11 cellular contexts compared by ENCODE assay signal in genomic region chr3:52310861-52311566, GRCh38. TPM values are rescaled to one million over a fixed set of nuclear protein-coding genes. Genes with fewer than 3 reads are reported as not detected.
A peak's percentile ranks its signal among the peaks of the same experiment; 100 is the strongest.
DNase-seq lines count a peak whose midpoint lies in the region; ATAC-seq and TF ChIP-seq lines count a peak whose summit lies in the region.
"Had no signal": no experiment of that assay in that cellular context is flagged by ENCODE, and none has a peak within 500 bp of the region (broad histone marks: within the 10 kb centered on the region; RNA-seq: fewer than 3 reads in every experiment).

No MANE protein-coding gene starts in this region.

- peaks cover 12% of the 10 kb centered on the region for H3K4me1 ChIP-seq in IMR-90 (ENCODE audit: control insufficient read depth, insufficient read depth, low read length)
- peaks cover 12% of the 10 kb centered on the region for H3K4me1 ChIP-seq in smooth muscle cell (ENCODE audit: low read depth)

- H4K91ac ChIP-seq in IMR-90 (ENCODE audit: insufficient read depth, low read depth, low read length) = no peak overlapping the region

- H2BK5ac ChIP-seq in IMR-90 (ENCODE audit: low read depth, low read length, poor library complexity, severe bottlenecking) = no peak overlapping the region

- peaks cover 3% of the 10 kb centered on the region; the same call in 1 of the 2 replicates for H3K36me3 ChIP-seq in IMR-90 (ENCODE audit: control insufficient read depth, insufficient read depth, low read length)
- H3K36me3 ChIP-seq in smooth muscle cell (ENCODE audit: low read depth) = no peaks in the 10 kb centered on the region
- H3K36me3 ChIP-seq: cardiac muscle cell had no signal

- H3K4me3 ChIP-seq in IMR-90 (ENCODE audit: insufficient read depth, low read depth, low read length) (no peak overlapping the region), astrocyte of the spinal cord (ENCODE audit: low read depth, low read length) (no peak overlapping the region), smooth muscle cell (no peak overlapping the region)
- H3K4me3 ChIP-seq: cardiac muscle cell, lung had no signal

- CTCF ChIA-PET in IMR-90 (lab: Yijun Ruan, JAX) = no interaction called here

- H3K14ac ChIP-seq in IMR-90 (replicated peaks; ENCODE audit: low read depth, low read length) = no peak overlapping the region

- no peak overlapping the region for H3K4ac ChIP-seq in IMR-90 (ENCODE audit: low read depth, low read length)

- H3K27me3 ChIP-seq in IMR-90 (ENCODE audit: control insufficient read depth, insufficient read depth, low read length) (no peaks in the 10 kb centered on the region), smooth muscle cell (ENCODE audit: low read depth) (no peaks in the 10 kb centered on the region)
- H3K27me3 ChIP-seq: cardiac muscle cell had no signal

- POLR2A ChIA-PET in IMR-90 (lab: Charles Lee; ENCODE audit: unreplicated experiment) = no interaction called here

- TF ChIP-seq POLR2A in IMR-90 (IDR thresholded peaks at IDR 0.05; ENCODE audit: low read depth, low read length) = no peak

- H4K8ac ChIP-seq in IMR-90 (ENCODE audit: low read depth in 2 of 2, low read length in 2 of 2) = no peak overlapping the region

- H3K4me2 ChIP-seq in IMR-90 (ENCODE audit: low read depth, low read length) (no peak overlapping the region), smooth muscle cell (no peak overlapping the region)

- no peak overlapping the region for H4K5ac ChIP-seq in IMR-90 (ENCODE audit: low read depth, low read length)

- H2BK15ac ChIP-seq in IMR-90 (ENCODE audit: low read depth, low read length) = no peak overlapping the region

- H2BK20ac ChIP-seq in IMR-90 (ENCODE audit: low read depth, low read length) = no peak overlapping the region

- 13% methylated on average over 2 of the region's 9 CpGs; no CpG with 5 or more reads in 1 of the 2 experiments for WGBS in IMR-90 (ENCODE audit: extremely low coverage in 2 of 2, insufficient read length in 1 of 2), 2 experiments
- 94% methylated on average over 9 of the region's 9 CpGs for WGBS in smooth muscle cell (ENCODE audit: low lambda C conversion rate)

- H4K20me1 ChIP-seq in IMR-90 (ENCODE audit: insufficient read depth, low read length) = no peaks in the 10 kb centered on the region; the same call in none of the 2 replicates
- H4K20me1 ChIP-seq in smooth muscle cell (ENCODE audit: low read depth) = no peaks in the 10 kb centered on the region

- dilution Hi-C loops in IMR-90 (cut with HindIII; ENCODE audit: low sequenced_read_pairs, unreplicated experiment) = no loop called here

- H2AFZ ChIP-seq in IMR-90 (replicated peaks; ENCODE audit: low read length, poor library complexity) = no peak overlapping the region
- H2AFZ ChIP-seq in smooth muscle cell (ENCODE audit: low read depth) = no peak overlapping the region

- no peak overlapping the region for H3K23ac ChIP-seq in IMR-90 (ENCODE audit: low read depth, low read length)

- no peaks in the 10 kb centered on the region for H3K9me3 ChIP-seq in IMR-90 (ENCODE audit: control insufficient read depth, insufficient read depth, low read length)
- no peaks in the 10 kb centered on the region for H3K9me3 ChIP-seq in smooth muscle cell (replicated peaks; ENCODE audit: low read depth)

- peaks cover 7% of the 10 kb centered on the region for H3K9me1 ChIP-seq in IMR-90 (ENCODE audit: insufficient read depth, low read length)

- H3K9ac ChIP-seq in IMR-90 (ENCODE audit: low read depth, low read length) (no peak overlapping the region), smooth muscle cell (ENCODE audit: low read depth) (no peak overlapping the region)

- in situ Hi-C loops in IMR-90 (cut with MboI; ENCODE audit: low sequenced_read_pairs) (no loop called here), astrocyte of the spinal cord (cut with HindIII; ENCODE audit: low sequenced_read_pairs) (no loop called here)

- no TSS peak for BruUV-seq in IMR-90 (replicated peaks; lab: Mats Ljungman, UMichigan)

- DNase-seq in activated CD4-positive, CD25-positive, alpha-beta regulatory T cell (lab: John Stamatoyannopoulos, UW) = no peak
- DNase-seq in IMR-90 (peak; percentile 12), astrocyte of the spinal cord (ENCODE audit: low read depth, low spot score) (peak; percentile 18), LoVo (ENCODE audit: low spot score) (no peak), NCI-H187 (lab: John Stamatoyannopoulos, UW) (no peak), smooth muscle cell (lab: John Stamatoyannopoulos, UW; ENCODE audit: unreplicated experiment) (no peak)
- DNase-seq in stimulated activated CD8-positive, alpha-beta memory T cell treated with anti-CD3 and anti-CD28 coated beads, Interleukin-4, amount 100 ng/mL, for 48 hours = peak; percentile 73
- DNase-seq: HCEC 1CT had no signal

- no peaks in the 10 kb centered on the region for H3K79me2 ChIP-seq in smooth muscle cell (ENCODE audit: low read depth)

- H3K79me1 ChIP-seq in IMR-90 (ENCODE audit: low read depth in 1 of 2, low read length in 2 of 2) = no peaks in the 10 kb centered on the region

- H2BK120ac ChIP-seq in IMR-90 (ENCODE audit: low read depth, low read length) = no peak overlapping the region

- TF ChIP-seq CTCF in IMR-90 (conservative IDR thresholded peaks at IDR 0.05; ENCODE audit: low read depth, low read length) = no peak
- TF ChIP-seq CTCF in astrocyte of the spinal cord (IDR thresholded peaks at IDR 0.05; ENCODE audit: low read depth, low read length) = no peak
- no peak for TF ChIP-seq CTCF in smooth muscle cell (IDR thresholded peaks at IDR 0.05; ENCODE audit: borderline replicate concordance, insufficient read depth, poor library complexity, severe bottlenecking)

- no peak overlapping the region for H3K56ac ChIP-seq in IMR-90 (ENCODE audit: extremely low read depth, insufficient read depth, low read length)

- H3K27ac ChIP-seq in IMR-90 (ENCODE audit: insufficient read depth, low read length) = no peak overlapping the region
- H3K27ac ChIP-seq in smooth muscle cell (ENCODE audit: low read depth) = no peak overlapping the region
- H3K27ac ChIP-seq: cardiac muscle cell had no signal

- TF ChIP-seq RAD21 in IMR-90 (IDR thresholded peaks at IDR 0.05; ENCODE audit: low read length) = no peak

- no peaks in the 10 kb centered on the region for H3F3A ChIP-seq in smooth muscle cell (ENCODE audit: low read depth)

- H2AK5ac ChIP-seq in IMR-90 (ENCODE audit: low read depth, low read length) = no peak overlapping the region

- H2AK9ac ChIP-seq in IMR-90 (replicated peaks; ENCODE audit: low read depth, low read length, poor library complexity) = no peak overlapping the region

- peak; percentile 90 to 91 for ATAC-seq in activated CD4-positive, CD25-positive, alpha-beta regulatory T cell treated with anti-CD3 and anti-CD28 coated beads, Interleukin-2, amount 50 U/mL, for 24 hours
- ATAC-seq in IMR-90 (ENCODE audit: low read depth) = 0 out of 2 replicates have a peak, but pooled peaks have one; percentile 9

- intact Hi-C loops in IMR-90 (cut with micrococcal nuclease) = no loop called here

- no peak overlapping the region for H3K18ac ChIP-seq in IMR-90 (ENCODE audit: low read depth, low read length)

TF ChIP-seq in IMR-90, 13 proteins besides CTCF, POLR2A, EP300 and RAD21 (continues in another document):
- no peak for TF ChIP-seq CHD1 (IDR thresholded peaks at IDR 0.05; ENCODE audit: low read depth, low read length)
- TF ChIP-seq MXI1 (IDR thresholded peaks at IDR 0.05; ENCODE audit: borderline replicate concordance, low read depth, low read length) = no peak
- no peak for TF ChIP-seq USF2 (IDR thresholded peaks at IDR 0.05; ENCODE audit: low read depth, low read length)
- no peak for TF ChIP-seq MAZ (IDR thresholded peaks at IDR 0.05; ENCODE audit: borderline replicate concordance, low read depth, low read length)
- no peak for TF ChIP-seq MAFK (IDR thresholded peaks at IDR 0.05; ENCODE audit: low read depth, low read length)
- no peak for TF ChIP-seq RFX5 (IDR thresholded peaks at IDR 0.05; ENCODE audit: low read depth, low read length)
- no peak for TF ChIP-seq SMC3 (IDR thresholded peaks at IDR 0.05; ENCODE audit: low read depth, low read length)
- TF ChIP-seq NFE2L2 (IDR thresholded peaks at IDR 0.05; ENCODE audit: low read depth, low read length) = no peak
- TF ChIP-seq ELK1 (IDR thresholded peaks at IDR 0.05; ENCODE audit: borderline replicate concordance, low read depth, low read length) = no peak
- no peak for TF ChIP-seq FOS (IDR thresholded peaks at IDR 0.05; ENCODE audit: low read depth, low read length)

RNA-seq across cellular contexts. Expression of gene DNAH1, which starts 5.1 kb away (rescaled TPM):
- total RNA-seq in IMR-90 (2012; rRNA removed) = 1.7 and 2.0 TPM in 2 replicates
- 3.8 and 4.0 TPM in 2 replicates for polyA plus RNA-seq in IMR-90 (2012; rRNA removed)
- polyA plus RNA-seq in IMR-90 (2012; cell fraction: cytosol; rRNA removed) = 0.44 and 2.1 TPM in 2 replicates
- polyA plus RNA-seq in IMR-90 (2012; cell fraction: nucleus; rRNA removed; ENCODE audit: low replicate concordance) = 29.2 and 39.2 TPM in 2 replicates
- total RNA-seq in smooth muscle cell = 3.7 and 7.1 TPM in 2 replicates
- polyA plus RNA-seq in smooth muscle cell = 0.54 and 2.1 TPM in 2 replicates

RNA-seq across cellular contexts. Expression of gene GLYCTK, which starts 23.4 kb away (rescaled TPM):
- 6.4 and 6.8 TPM in 2 replicates for total RNA-seq in IMR-90 (2012; rRNA removed)
- polyA plus RNA-seq in IMR-90 (2012; rRNA removed) = 13.9 and 15.6 TPM in 2 replicates
- 5.2 and 10.8 TPM in 2 replicates for polyA plus RNA-seq in IMR-90 (2012; cell fraction: cytosol; rRNA removed)
- 29.1 and 86.5 TPM in 2 replicates for polyA plus RNA-seq in IMR-90 (2012; cell fraction: nucleus; rRNA removed; ENCODE audit: low replicate concordance)
- 3.3 and 4.4 TPM in 2 replicates for total RNA-seq in smooth muscle cell
- 3.8 and 5.4 TPM in 2 replicates for polyA plus RNA-seq in smooth muscle cell

RNA-seq across cellular contexts. Expression of gene WDR82, which starts 32.6 kb away (rescaled TPM):
- total RNA-seq in IMR-90 (2012; rRNA removed) = 65.3 and 68.1 TPM in 2 replicates
- 30.9 and 38.1 TPM in 2 replicates for polyA plus RNA-seq in IMR-90 (2012; rRNA removed)
- 11.6 and 13.7 TPM in 2 replicates for polyA plus RNA-seq in IMR-90 (2012; cell fraction: cytosol; rRNA removed)
- polyA plus RNA-seq in IMR-90 (2012; cell fraction: nucleus; rRNA removed; ENCODE audit: low replicate concordance) = 4.1 and 16.9 TPM in 2 replicates
- 48.3 and 48.6 TPM in 2 replicates for total RNA-seq in smooth muscle cell
- polyA plus RNA-seq in smooth muscle cell = 26.1 and 28.6 TPM in 2 replicates

Comparison
In these comparisons a context has a peak if more than half of its experiments do, and no peak if none do; other contexts are left out.
1. DNase-seq: peak in IMR-90 (single experiment), astrocyte of the spinal cord (single experiment) and stimulated activated CD8-positive, alpha-beta memory T cell treated with anti-CD3 and anti-CD28 coated beads, Interleukin-4, amount 100 ng/mL, for 48 hours (single experiment); none in activated CD4-positive, CD25-positive, alpha-beta regulatory T cell (0 of 4), LoVo (single experiment), NCI-H187 (0 of 2) and smooth muscle cell (single experiment).